Comparison of ENCODE assay signal across 8 cellular contexts in the genomic region with DNA sequence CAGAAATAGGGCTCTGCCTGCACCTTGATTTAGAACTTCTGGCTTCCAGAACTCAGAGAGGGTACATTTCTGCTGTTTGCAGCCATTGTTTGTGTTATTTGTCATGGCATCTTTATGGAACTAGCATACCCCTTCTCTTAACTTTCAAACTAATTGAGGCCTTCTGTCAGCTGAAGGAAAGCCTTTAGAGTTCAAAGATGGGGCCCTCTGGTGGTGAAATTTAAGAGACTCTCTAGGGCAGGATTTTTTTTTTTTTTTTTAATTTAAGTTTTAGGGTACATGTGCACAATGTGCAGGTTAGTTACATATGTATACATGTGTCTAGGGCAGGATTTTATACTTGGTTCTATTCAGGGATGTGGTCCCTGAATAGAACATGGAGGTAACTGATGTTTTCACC.
DNase-seq lines count a peak whose midpoint lies in the region; ATAC-seq and TF ChIP-seq lines count a peak whose summit lies in the region.

No MANE protein-coding gene starts in this region.

- H3K4me1 Mint-ChIP-seq in Calu3 (ENCODE audit: low read depth, unreplicated experiment), result no peaks in the 10 kb centered on the region

- CTCF ChIA-PET in Calu3 (lab: Charles Lee), result interaction anchor here (1.0 to 1.5 kb wide), 3 partner anchors 290 to 392 kb away, joined by 4 to 9 read pairs (median 7); no protein-coding TSS in a partner anchor

- no peaks in the 10 kb centered on the region for H3K4me1 ChIP-seq in sigmoid colon

- H3K9me3 ChIP-seq in sigmoid colon, result no peaks in the 10 kb centered on the region

- H3K27me3 ChIP-seq in sigmoid colon, result no peaks in the 10 kb centered on the region

- peak; percentile 22 for DNase-seq in Calu3
- DNase-seq in NCI-H748 treated with DMSO at 0.1 percent for 48 hours (lab: John Stamatoyannopoulos, UW), result peak; percentile 38
- peak; percentile 4 for DNase-seq in globus pallidus (ENCODE audit: low spot score)
- no peak for DNase-seq in 8988T
- no peak for DNase-seq in stimulated activated CD4-positive, alpha-beta T cell treated with anti-CD3 and anti-CD28 coated beads, Interleukin-2, amount 100 ng/mL, for 24 hours
- no peak for DNase-seq in sigmoid colon

- no peak for TF ChIP-seq POLR2A in sigmoid colon (IDR thresholded peaks at IDR 0.05)

- peak; percentile 27 for TF ChIP-seq CTCF in Calu3 (IDR thresholded peaks at IDR 0.05; ENCODE audit: unreplicated experiment)
- no peak for TF ChIP-seq CTCF in sigmoid colon (IDR thresholded peaks at IDR 0.05)

- ATAC-seq in GM19452 (IDR thresholded peaks at IDR 0.05; ENCODE audit: unreplicated experiment), result peak; percentile 52
- no peak for ATAC-seq in HG02623 (IDR thresholded peaks at IDR 0.05; ENCODE audit: unreplicated experiment)

- intact Hi-C loops in Calu3 (cut with micrococcal nuclease; ENCODE audit: unreplicated experiment) (loop anchor here (1.0 to 5.0 kb wide), 4 partner anchors 289 to 391 kb away; no protein-coding TSS in a partner anchor), sigmoid colon (cut with DNase I) (no loop called here)

- H3K9me3 Mint-ChIP-seq in Calu3 (ENCODE audit: low read depth, unreplicated experiment), result no peaks in the 10 kb centered on the region

- no peaks in the 10 kb centered on the region for H3K27me3 Mint-ChIP-seq in Calu3 (ENCODE audit: unreplicated experiment)

- no peak for TF ChIP-seq EP300 in sigmoid colon (IDR thresholded peaks at IDR 0.05)

- no TSS peak for BruUV-seq in Calu3 (replicated peaks; lab: Mats Ljungman, UMichigan)

- H3K27ac ChIP-seq in sigmoid colon, result no peak overlapping the region

- no peak overlapping the region for H3K4me3 Mint-ChIP-seq in Calu3 (ENCODE audit: low read depth, unreplicated experiment)

- no peaks in the 10 kb centered on the region for H3K36me3 ChIP-seq in sigmoid colon

- no peak overlapping the region for H3K4me3 ChIP-seq in sigmoid colon

- no peak overlapping the region for H3K27ac Mint-ChIP-seq in Calu3 (ENCODE audit: unreplicated experiment)

- no peaks in the 10 kb centered on the region for H3K36me3 Mint-ChIP-seq in Calu3 (ENCODE audit: insufficient read depth, unreplicated experiment)

Comparison
In these comparisons a context has a peak if more than half of its experiments do, and no peak if none do; other contexts are left out.
1. DNase-seq: peak in Calu3 (single experiment), NCI-H748 treated with DMSO at 0.1 percent for 48 hours (single experiment) and globus pallidus (single experiment); none in 8988T (single experiment), stimulated activated CD4-positive, alpha-beta T cell treated with anti-CD3 and anti-CD28 coated beads, Interleukin-2, amount 100 ng/mL, for 24 hours (0 of 2) and sigmoid colon (single experiment).